In the genomic region with DNA sequence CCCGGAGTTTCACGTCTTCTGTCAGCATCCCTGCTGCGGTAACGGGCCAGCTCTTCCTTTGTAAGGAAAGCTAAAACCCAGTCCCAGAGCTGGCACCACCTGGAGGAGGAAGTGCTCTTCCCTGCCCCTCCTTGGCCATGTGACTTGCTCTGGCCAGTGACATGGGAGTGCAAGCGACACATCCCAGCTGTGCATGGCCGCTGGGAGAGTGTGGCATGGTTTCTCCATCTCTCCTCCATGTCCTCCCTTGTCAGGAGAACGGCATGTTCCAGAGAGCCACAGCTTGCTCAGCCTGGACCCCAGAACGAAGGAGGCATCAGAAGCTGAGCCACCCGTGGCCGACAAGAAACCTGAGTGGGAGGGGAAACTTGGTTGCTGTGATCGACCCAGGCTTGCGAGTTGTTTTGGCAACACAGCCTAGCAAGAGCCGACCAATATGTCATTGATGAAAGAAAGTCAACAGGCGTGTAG, we compare ENCODE assay signal across 9 cellular contexts. TPM values are rescaled to one million over a fixed set of nuclear protein-coding genes. Genes with fewer than 3 reads are reported as not detected.
DNase-seq lines count a peak whose midpoint lies in the region; ATAC-seq, FAIRE-seq and TF ChIP-seq lines count a peak whose summit lies in the region.
"Had no signal": no experiment of that assay in that cellular context is flagged by ENCODE, and none has a peak within 500 bp of the region (broad histone marks: within the 10 kb centered on the region; RNA-seq: fewer than 3 reads in every experiment).

No MANE protein-coding gene starts in this region.

- WGBS in testis, 2 donors, result 64 to 70% methylated on average over 14 of the region's 14 CpGs

- TF ChIP-seq POLR2A in testis (IDR thresholded peaks at IDR 0.05), result no peak

- H3K27me3 Mint-ChIP-seq in Calu3 (ENCODE audit: unreplicated experiment) (no peaks in the 10 kb centered on the region), natural killer cell (ENCODE audit: low read depth in 2 of 2) (no peaks in the 10 kb centered on the region)

- H3K27me3 ChIP-seq in testis, result no peaks in the 10 kb centered on the region

- H3K4me1 Mint-ChIP-seq in Calu3 (ENCODE audit: low read depth, unreplicated experiment), result peaks cover 29% of the 10 kb centered on the region
- H3K4me1 Mint-ChIP-seq in natural killer cell, result peaks cover 8 to 31% of the 10 kb centered on the region in 2 donors

- no peak for FAIRE-seq in urothelium cell line (lab: Jason Lieb, UNC)

- H3K4me3 Mint-ChIP-seq in Calu3 (ENCODE audit: low read depth, unreplicated experiment) (peak overlapping the region; percentile 54), natural killer cell (peak overlapping the region; percentile 0)

- no peak overlapping the region for H3K4me3 ChIP-seq in testis

- CTCF ChIA-PET in Calu3 (lab: Charles Lee), result interaction anchor here (0.6 to 1.3 kb wide), 3 partner anchors 28 to 64 kb away, joined by 3 to 5 read pairs (median 4); a partner anchor contains a TSS

- no peak for ATAC-seq in activated naive CD4-positive, alpha-beta T cell treated with anti-CD3 and anti-CD28 coated beads, Interleukin-2, amount 50 U/mL, for 72 hours
- ATAC-seq in natural killer cell (no peak), HG03565 (IDR thresholded peaks at IDR 0.05; ENCODE audit: unreplicated experiment) (no peak), GM21737 (IDR thresholded peaks at IDR 0.05; ENCODE audit: unreplicated experiment) (no peak)

- no peaks in the 10 kb centered on the region for H3K9me3 ChIP-seq in testis

- H3K36me3 Mint-ChIP-seq in Calu3 (ENCODE audit: insufficient read depth, unreplicated experiment) (peaks cover 42% of the 10 kb centered on the region), natural killer cell (no peaks in the 10 kb centered on the region)
- H3K36me3 Mint-ChIP-seq in activated naive CD4-positive, alpha-beta T cell treated with anti-CD3 and anti-CD28 coated beads, Interleukin-2, amount 50 U/mL, for 72 hours, result peaks cover 6 to 16% of the 10 kb centered on the region in 2 donors

- DNase-seq in Calu3 (peak; percentile 57), NCI-H1105 (lab: John Stamatoyannopoulos, UW) (peak; percentile 32), natural killer cell (no peak), testis (no peak), urothelium cell line (ENCODE audit: low spot score) (no peak)
- no peak for DNase-seq in activated naive CD4-positive, alpha-beta T cell treated with anti-CD3 and anti-CD28 coated beads, Interleukin-2, amount 50 U/mL, for 72 hours (ENCODE audit: low spot score in 2 of 2)

- TSS peak; percentile 55 for BruUV-seq in Calu3 (replicated peaks; lab: Mats Ljungman, UMichigan)

- H3K27ac ChIP-seq in testis, result no peak overlapping the region

- H3K9me3 Mint-ChIP-seq in Calu3 (ENCODE audit: low read depth, unreplicated experiment) (no peaks in the 10 kb centered on the region), natural killer cell (no peaks in the 10 kb centered on the region)
- H3K9me3 Mint-ChIP-seq in activated naive CD4-positive, alpha-beta T cell treated with anti-CD3 and anti-CD28 coated beads, Interleukin-2, amount 50 U/mL, for 72 hours, result peaks cover under 1 to 7% of the 10 kb centered on the region in 2 donors

- H3K4me1 ChIP-seq in testis, result peaks cover 14% of the 10 kb centered on the region

- intact Hi-C loops in Calu3 (cut with micrococcal nuclease; ENCODE audit: unreplicated experiment), result no loop called here
- intact Hi-C loops in natural killer cell (cut with micrococcal nuclease), result loop anchor here (2.0 kb wide), 2 partner anchors 27 to 169 kb away; a partner anchor contains a TSS
- intact Hi-C loops in testis (cut with DNase I; ENCODE audit: low total_unique reads), result no loop called here

- no peaks in the 10 kb centered on the region for H3K36me3 ChIP-seq in testis (ENCODE audit: low read depth, missing control alignments)

- H3K27ac Mint-ChIP-seq in Calu3 (ENCODE audit: unreplicated experiment), result peak overlapping the region; percentile 47
- H3K27ac Mint-ChIP-seq in activated naive CD4-positive, alpha-beta T cell treated with anti-CD3 and anti-CD28 coated beads, Interleukin-2, amount 50 U/mL, for 72 hours, result peak overlapping the region; percentile 72 to 94
- H3K27ac Mint-ChIP-seq in natural killer cell, result peak overlapping the region; percentile 95

- TF ChIP-seq CTCF in Calu3 (IDR thresholded peaks at IDR 0.05; ENCODE audit: unreplicated experiment), result no peak
- no peak for TF ChIP-seq CTCF in natural killer cell (IDR thresholded peaks at IDR 0.05)
- TF ChIP-seq CTCF in testis (IDR thresholded peaks at IDR 0.05), result no peak

RNA-seq across cellular contexts. Expression of a gene that starts 2.7 kb away (rescaled TPM):
- 31.0 and 51.5 TPM in 2 replicates for total RNA-seq in Calu3 (2022)
- 10 to 100 TPM; 34.7 to 38.8 TPM for total RNA-seq in activated naive CD4-positive, alpha-beta T cell treated with anti-CD3 and anti-CD28 coated beads, Interleukin-2, amount 50 U/mL, for 72 hours
- total RNA-seq in natural killer cell, result 10 to 100 TPM; 11.3 to 15.1 (median 11.6) TPM
- 10 to 100 TPM; 20.9 to 25.1 TPM for total RNA-seq in testis
- polyA plus RNA-seq in testis (ENCODE audit: insufficient read depth, low read depth, low replicate concordance), result 16.5 TPM

RNA-seq across cellular contexts. Expression of a gene that starts 27.7 kb away (rescaled TPM):
- 24.4 and 33.4 TPM in 2 replicates for total RNA-seq in Calu3 (2022)
- total RNA-seq in activated naive CD4-positive, alpha-beta T cell treated with anti-CD3 and anti-CD28 coated beads, Interleukin-2, amount 50 U/mL, for 72 hours, result 100 to 1,000 TPM; 124 to 183 TPM
- 100 to 1,000 TPM; 228 to 266 (median 262) TPM for total RNA-seq in natural killer cell
- total RNA-seq in testis, result 10 to 100 TPM; 39.0 to 45.1 TPM
- polyA plus RNA-seq in testis (ENCODE audit: insufficient read depth, low read depth, low replicate concordance), result 26.0 TPM

RNA-seq across cellular contexts. Expression of a gene that starts 48.9 kb away (rescaled TPM):
- total RNA-seq in Calu3 (2022) (5.6 and 10.9 TPM in 2 replicates), natural killer cell (1 to 10 TPM in 2 of 3 donors, not detected in 1; 1.3 to 2.0 TPM), testis (10 to 100 TPM; 17.2 to 18.8 TPM)
- total RNA-seq in activated naive CD4-positive, alpha-beta T cell treated with anti-CD3 and anti-CD28 coated beads, Interleukin-2, amount 50 U/mL, for 72 hours, result 1 to 10 TPM; 1.4 to 2.5 TPM
- 36.4 TPM for polyA plus RNA-seq in testis (ENCODE audit: insufficient read depth, low read depth, low replicate concordance)

RNA-seq across cellular contexts. Expression of a gene that starts 53.8 kb away (rescaled TPM):
- not detected in 2 replicates for total RNA-seq in Calu3 (2022)
- total RNA-seq in activated naive CD4-positive, alpha-beta T cell treated with anti-CD3 and anti-CD28 coated beads, Interleukin-2, amount 50 U/mL, for 72 hours, result under 1 TPM in 1 of 2 donors, not detected in 1; 0.19 TPM
- not detected for total RNA-seq in natural killer cell
- total RNA-seq in testis, result 1 to 10 TPM; 2.8 to 4.2 TPM
- polyA plus RNA-seq in testis (ENCODE audit: insufficient read depth, low read depth, low replicate concordance), result 1.1 TPM
- total RNA-seq: mononuclear cell had no signal

RNA-seq across cellular contexts. Expression of a gene that starts 57.5 kb away (rescaled TPM):
- 24.4 and 24.7 TPM in 2 replicates for total RNA-seq in Calu3 (2022)
- 10 to 100 TPM; 45.7 to 79.7 TPM for total RNA-seq in activated naive CD4-positive, alpha-beta T cell treated with anti-CD3 and anti-CD28 coated beads, Interleukin-2, amount 50 U/mL, for 72 hours
- total RNA-seq in natural killer cell, result 10 to 100 TPM; 48.2 to 75.7 (median 61.8) TPM
- 10 to 100 TPM; 65.9 to 84.7 TPM for total RNA-seq in testis
- 23.2 TPM for polyA plus RNA-seq in testis (ENCODE audit: insufficient read depth, low read depth, low replicate concordance)

Comparison
In these comparisons a context has a peak if more than half of its experiments do, and no peak if none do; other contexts are left out.
1. DNase-seq: peak in Calu3 (single experiment) and NCI-H1105 (single experiment); none in activated naive CD4-positive, alpha-beta T cell treated with anti-CD3 and anti-CD28 coated beads, Interleukin-2, amount 50 U/mL, for 72 hours (0 of 2), natural killer cell (single experiment), testis (single experiment) and urothelium cell line (single experiment).
2. Peak in every context shown above with its lines, with median percentiles within 50 percentile points of each other: H3K27ac Mint-ChIP-seq.